Comparison of ENCODE assay signal across 11 cellular contexts in the genomic region with DNA sequence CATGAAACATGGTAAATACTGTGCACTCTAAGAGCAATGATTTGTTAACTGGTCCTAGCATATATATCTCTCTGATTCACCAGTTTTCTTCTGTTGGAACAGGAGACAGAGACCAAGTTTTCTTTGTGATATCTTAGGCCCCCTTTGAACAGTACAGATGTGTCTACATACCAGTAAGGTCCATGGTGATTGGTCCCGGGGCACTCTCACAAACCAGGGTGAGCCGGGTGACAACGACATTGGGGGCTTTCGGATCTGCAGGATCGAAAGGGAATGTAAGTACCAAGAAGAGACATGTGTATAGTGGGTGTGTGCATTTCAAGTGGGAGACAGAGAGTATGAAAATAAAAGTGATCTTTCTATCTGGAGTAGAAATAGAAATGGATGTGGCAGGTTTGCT. TPM values are rescaled to one million over a fixed set of nuclear protein-coding genes. Genes with fewer than 3 reads are reported as not detected.
DNase-seq lines count a peak whose midpoint lies in the region; ATAC-seq and TF ChIP-seq lines count a peak whose summit lies in the region.
"Had no signal": no experiment of that assay in that cellular context is flagged by ENCODE, and none has a peak within 500 bp of the region (broad histone marks: within the 10 kb centered on the region; RNA-seq: fewer than 3 reads in every experiment).

No MANE protein-coding gene starts in this region.

- peaks cover 99% of the 10 kb centered on the region for H3K4me1 Mint-ChIP-seq in activated T-cell treated with anti-CD3 and anti-CD28 coated beads, Interleukin-2, amount 50 U/mL, for 4 hours (ENCODE audit: low read depth)
- peaks cover 91% of the 10 kb centered on the region for H3K4me1 Mint-ChIP-seq in activated CD8-positive, alpha-beta T cell treated with anti-CD3 and anti-CD28 coated beads for 36 hours (ENCODE audit: low read depth)

- POLR2A ChIA-PET in activated CD8-positive, alpha-beta T cell treated with anti-CD3 and anti-CD28 coated beads for 36 hours (lab: Charles Lee): interaction anchor here (1.9 to 3.8 kb wide), 2 partner anchors 10 kb away, joined by 5 to 41 read pairs; a partner anchor contains a TSS

- H3K36me3 Mint-ChIP-seq in activated T-cell treated with anti-CD3 and anti-CD28 coated beads, Interleukin-2, amount 50 U/mL, for 4 hours (ENCODE audit: insufficient read depth): peaks cover 60% of the 10 kb centered on the region
- peaks cover 92% of the 10 kb centered on the region for H3K36me3 Mint-ChIP-seq in activated CD8-positive, alpha-beta T cell treated with anti-CD3 and anti-CD28 coated beads for 36 hours (ENCODE audit: low read depth)

- TF ChIP-seq POLR2A in right lobe of liver (IDR thresholded peaks at IDR 0.05): no peak

- intact Hi-C loops in activated CD8-positive, alpha-beta T cell treated with anti-CD3 and anti-CD28 coated beads for 36 hours (cut with micrococcal nuclease): loop anchor here (5.0 to 10.0 kb wide), 2 partner anchors 43 to 555 kb away; no protein-coding TSS in a partner anchor
- intact Hi-C loops in right lobe of liver (cut with DNase I): no loop called here

- H3K36me3 ChIP-seq in right lobe of liver (peaks cover 0 to 29% (median 2%) of the 10 kb centered on the region in 4 donors), thoracic aorta (no peaks in the 10 kb centered on the region)

- no peaks in the 10 kb centered on the region for H3K9me3 ChIP-seq in right lobe of liver
- no peaks in the 10 kb centered on the region for H3K9me3 ChIP-seq in thoracic aorta
- H3K9me3 ChIP-seq: testis had no signal

- ATAC-seq in activated T-cell treated with anti-CD3 and anti-CD28 coated beads, Interleukin-2, amount 50 U/mL, for 4 hours: no peak
- ATAC-seq in activated CD8-positive, alpha-beta T cell treated with anti-CD3 and anti-CD28 coated beads for 36 hours: peak; percentile 12
- ATAC-seq in right lobe of liver: no peak
- ATAC-seq in thoracic aorta (ENCODE audit: insufficient number of reproducible peaks, low FRiP score, low read depth): no peak
- ATAC-seq in HG03460 (IDR thresholded peaks at IDR 0.05; ENCODE audit: unreplicated experiment): no peak

- peak overlapping the region; percentile 97 for H3K27ac Mint-ChIP-seq in activated CD8-positive, alpha-beta T cell treated with anti-CD3 and anti-CD28 coated beads for 36 hours

- H3K4me1 ChIP-seq in right lobe of liver (no peaks in the 10 kb centered on the region), thoracic aorta (ENCODE audit: control insufficient read depth in 1 of 2, low read depth in 2 of 2) (peaks cover 34 to 73% of the 10 kb centered on the region in 2 donors)

- H3K9me3 Mint-ChIP-seq in activated T-cell treated with anti-CD3 and anti-CD28 coated beads, Interleukin-2, amount 50 U/mL, for 4 hours: no peaks in the 10 kb centered on the region
- H3K9me3 Mint-ChIP-seq in activated CD8-positive, alpha-beta T cell treated with anti-CD3 and anti-CD28 coated beads for 36 hours: no peaks in the 10 kb centered on the region

- peak overlapping the region; percentile 39 to 51 (median 49) for H3K27ac ChIP-seq in right lobe of liver
- H3K27ac ChIP-seq in thoracic aorta: peak overlapping the region; percentile 93

- H3K4me3 ChIP-seq in right lobe of liver: no peak overlapping the region
- no peak overlapping the region for H3K4me3 ChIP-seq in thoracic aorta
- H3K4me3 ChIP-seq: testis had no signal

- H3K4me3 Mint-ChIP-seq in activated T-cell treated with anti-CD3 and anti-CD28 coated beads, Interleukin-2, amount 50 U/mL, for 4 hours: peak overlapping the region; percentile 75
- H3K4me3 Mint-ChIP-seq in activated CD8-positive, alpha-beta T cell treated with anti-CD3 and anti-CD28 coated beads for 36 hours: peak overlapping the region; percentile 68

- WGBS in right lobe of liver (ENCODE audit: insufficient coverage, low coverage, low lambda C conversion rate, missing lambda C conversion rate): 90% methylated on average over 5 of the region's 5 CpGs

- CTCF ChIA-PET in activated CD8-positive, alpha-beta T cell treated with anti-CD3 and anti-CD28 coated beads for 36 hours (lab: Charles Lee): interaction anchor here (1.7 to 2.6 kb wide), 3 partner anchors 11 to 180 kb away, joined by 4 to 11 read pairs (median 8); a partner anchor contains a TSS

- H3K27me3 Mint-ChIP-seq in activated T-cell treated with anti-CD3 and anti-CD28 coated beads, Interleukin-2, amount 50 U/mL, for 4 hours (ENCODE audit: low read depth): no peaks in the 10 kb centered on the region
- no peaks in the 10 kb centered on the region for H3K27me3 Mint-ChIP-seq in activated CD8-positive, alpha-beta T cell treated with anti-CD3 and anti-CD28 coated beads for 36 hours

- DNase-seq in activated T-cell treated with anti-CD3 and anti-CD28 coated beads, Interleukin-2, amount 50 U/mL, for 4 hours: no peak
- no peak for DNase-seq in activated T-cell treated with anti-CD3 and anti-CD28 coated beads, Interleukin-2, amount 50 U/mL, for 1 hour
- DNase-seq in activated CD8-positive, alpha-beta T cell treated with anti-CD3 and anti-CD28 coated beads for 36 hours: peak; percentile 73
- no peak for DNase-seq in right lobe of liver
- DNase-seq in thoracic aorta (ENCODE audit: low spot score): no peak
- DNase-seq in NCI-H526 (lab: John Stamatoyannopoulos, UW): no peak
- DNase-seq in medulla oblongata (ENCODE audit: extremely low spot score): no peak
- DNase-seq: dorsolateral prefrontal cortex, NCI-H1105, testis had no signal

- no peaks in the 10 kb centered on the region for H3K27me3 ChIP-seq in right lobe of liver
- H3K27me3 ChIP-seq in thoracic aorta (replicated peaks; ENCODE audit: insufficient read depth): no peaks in the 10 kb centered on the region
- H3K27me3 ChIP-seq: dorsolateral prefrontal cortex, testis had no signal

- no peak for TF ChIP-seq CTCF in activated CD8-positive, alpha-beta T cell treated with anti-CD3 and anti-CD28 coated beads for 36 hours (IDR thresholded peaks at IDR 0.05)
- TF ChIP-seq CTCF in right lobe of liver (IDR thresholded peaks at IDR 0.05): no peak
- TF ChIP-seq CTCF in thoracic aorta (IDR thresholded peaks at IDR 0.05): no peak

RNA-seq across cellular contexts. Expression of a gene that starts 11.3 kb away (rescaled TPM):
- under 1 TPM; 0.24 to 0.35 (median 0.25) TPM for total RNA-seq in activated T-cell treated with anti-CD3 and anti-CD28 coated beads, Interleukin-2, amount 50 U/mL, for 4 hours
- total RNA-seq in activated CD8-positive, alpha-beta T cell treated with anti-CD3 and anti-CD28 coated beads for 36 hours: 1 to 10 TPM; 2.3 to 3.4 TPM
- 1 to 10 TPM in 1 of 6 experiments, under 1 TPM in 3, not detected in 2; 0.26 to 1.0 (median 0.39) TPM for total RNA-seq in right lobe of liver
- total RNA-seq in thoracic aorta: 1 to 10 TPM in 1 of 2 donors, not detected in 1; 2.4 TPM

RNA-seq across cellular contexts. Expression of a gene that starts 11.8 kb away (rescaled TPM):
- 100 to 1,000 TPM; 241 to 278 (median 247) TPM for total RNA-seq in activated T-cell treated with anti-CD3 and anti-CD28 coated beads, Interleukin-2, amount 50 U/mL, for 4 hours
- 100 to 1,000 TPM; 765 to 771 TPM for total RNA-seq in activated CD8-positive, alpha-beta T cell treated with anti-CD3 and anti-CD28 coated beads for 36 hours
- total RNA-seq in right lobe of liver (10 to 100 TPM; 17.2 to 58.1 (median 31.9) TPM), thoracic aorta (100 to 1,000 TPM; 199 to 223 TPM)

RNA-seq across cellular contexts. Expression of a gene that starts 23.2 kb away (rescaled TPM):
- not detected for total RNA-seq in activated T-cell treated with anti-CD3 and anti-CD28 coated beads, Interleukin-2, amount 50 U/mL, for 4 hours
- not detected for total RNA-seq in activated CD8-positive, alpha-beta T cell treated with anti-CD3 and anti-CD28 coated beads for 36 hours
- total RNA-seq in right lobe of liver: not detected
- total RNA-seq in thoracic aorta: not detected
- total RNA-seq: testis had no signal
